Comparison of ENCODE assay signal across 1 cellular context in genomic region chr13:51785592-51786424, GRCh38.
TF ChIP-seq lines count a peak whose summit lies in the region.

No MANE protein-coding gene starts in this region.

TF ChIP-seq in SK-N-SH, 30 proteins besides CTCF, POLR2A, EP300 and RAD21 (continued from another document):
- TF ChIP-seq FOXM1 (IDR thresholded peaks at IDR 0.05; ENCODE audit: low read depth): no peak
- no peak for TF ChIP-seq TEAD4 (IDR thresholded peaks at IDR 0.05; ENCODE audit: borderline replicate concordance, insufficient read depth)
- TF ChIP-seq FOXJ3 (CRISPR knock-in tag; IDR thresholded peaks at IDR 0.05): peak; percentile 99
